ENCODE assay signal across 10 cellular contexts in the genomic region with DNA sequence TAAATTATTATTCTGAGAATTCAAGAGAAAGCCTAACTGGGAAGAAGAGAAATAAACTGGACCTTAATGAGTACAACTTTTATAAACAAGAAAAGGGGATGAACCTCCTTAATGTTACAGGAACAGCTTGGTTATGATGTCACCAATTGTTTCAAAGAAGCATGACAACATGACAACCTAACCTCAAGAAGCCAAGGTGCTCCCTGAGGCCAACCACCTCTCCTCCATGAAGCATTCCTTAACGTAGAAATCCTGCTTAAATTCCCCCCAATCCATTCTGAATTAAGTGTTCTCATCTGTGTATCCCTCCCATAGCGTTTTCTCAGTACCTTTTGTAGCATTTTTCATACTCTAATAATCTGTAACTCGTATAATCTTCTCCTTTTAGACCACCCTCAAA. TPM values are rescaled to one million over a fixed set of nuclear protein-coding genes. Genes with fewer than 3 reads are reported as not detected.
DNase-seq lines count a peak whose midpoint lies in the region; ATAC-seq and TF ChIP-seq lines count a peak whose summit lies in the region.
"Had no signal": no experiment of that assay in that cellular context is flagged by ENCODE, and none has a peak within 500 bp of the region (broad histone marks: within the 10 kb centered on the region; RNA-seq: fewer than 3 reads in every experiment).

No MANE protein-coding gene starts in this region.

- TF ChIP-seq CTCF in KMS-11 (conservative IDR thresholded peaks at IDR 0.05; ENCODE audit: low read depth, low read length): no peak

- peaks cover 47% of the 10 kb centered on the region for H3K4me1 Mint-ChIP-seq in activated naive CD8-positive, alpha-beta T cell treated with anti-CD3 and anti-CD28 coated beads for 36 hours
- H3K4me1 Mint-ChIP-seq in naive thymus-derived CD8-positive, alpha-beta T cell: peaks cover 34 to 56% (median 51%) of the 10 kb centered on the region in 4 donors

- peak; percentile 7 for DNase-seq in EL
- DNase-seq in activated naive CD8-positive, alpha-beta T cell treated with anti-CD3 and anti-CD28 coated beads for 36 hours: no peak
- no peak for DNase-seq in naive thymus-derived CD8-positive, alpha-beta T cell
- DNase-seq in HuH-7 (ENCODE audit: low spot score): no peak
- DNase-seq in ureter (ENCODE audit: low spot score): no peak
- DNase-seq in activated CD4-positive, CD25-positive, alpha-beta regulatory T cell treated with anti-CD3 and anti-CD28 coated beads, Interleukin-2, amount 50 U/mL, for 72 hours: no peak
- DNase-seq: brain microvascular endothelial cell, NCI-H1436 treated with DMSO at 0.1 percent for 48 hours had no signal

- no peaks in the 10 kb centered on the region for H3K27me3 Mint-ChIP-seq in activated naive CD8-positive, alpha-beta T cell treated with anti-CD3 and anti-CD28 coated beads for 36 hours
- no peaks in the 10 kb centered on the region for H3K27me3 Mint-ChIP-seq in naive thymus-derived CD8-positive, alpha-beta T cell

- H3K4me3 Mint-ChIP-seq in activated naive CD8-positive, alpha-beta T cell treated with anti-CD3 and anti-CD28 coated beads for 36 hours: peak overlapping the region; percentile 97
- H3K4me3 Mint-ChIP-seq in naive thymus-derived CD8-positive, alpha-beta T cell: peak overlapping the region; percentile 52 to 100 (median 98)

- no peak overlapping the region for H3K9ac ChIP-seq in KMS-11

- POLR2A ChIA-PET in naive thymus-derived CD8-positive, alpha-beta T cell (lab: Charles Lee): interaction anchor here (1.2 to 4.5 kb wide), 3 partner anchors 34 to 130 kb away, joined by 3 to 48 read pairs (median 4); no protein-coding TSS in a partner anchor

- H3K27ac ChIP-seq in KMS-11: no peak overlapping the region
- H3K27ac ChIP-seq: brain microvascular endothelial cell had no signal

- H3K4me2 ChIP-seq in KMS-11: peak overlapping the region; percentile 83

- no peaks in the 10 kb centered on the region for H3K27me3 ChIP-seq in KMS-11 (ENCODE audit: insufficient read depth, low read depth)
- H3K27me3 ChIP-seq: brain microvascular endothelial cell had no signal

- ATAC-seq in naive thymus-derived CD8-positive, alpha-beta T cell: no peak
- ATAC-seq in GM21390 (IDR thresholded peaks at IDR 0.05; ENCODE audit: unreplicated experiment): no peak

- H3K9me3 Mint-ChIP-seq in activated naive CD8-positive, alpha-beta T cell treated with anti-CD3 and anti-CD28 coated beads for 36 hours: no peaks in the 10 kb centered on the region
- H3K9me3 Mint-ChIP-seq in naive thymus-derived CD8-positive, alpha-beta T cell: no peaks in the 10 kb centered on the region

- no peak overlapping the region for H2AFZ ChIP-seq in KMS-11 (ENCODE audit: low read depth)

- H3K36me3 ChIP-seq in KMS-11 (ENCODE audit: insufficient read depth): no peaks in the 10 kb centered on the region

- H3K79me2 ChIP-seq in KMS-11 (ENCODE audit: insufficient read depth, low read depth): peaks cover 57% of the 10 kb centered on the region

- H4K20me1 ChIP-seq in KMS-11 (ENCODE audit: insufficient read depth): no peaks in the 10 kb centered on the region

- peak overlapping the region; percentile 99 for H3K27ac Mint-ChIP-seq in activated naive CD8-positive, alpha-beta T cell treated with anti-CD3 and anti-CD28 coated beads for 36 hours
- H3K27ac Mint-ChIP-seq in naive thymus-derived CD8-positive, alpha-beta T cell: peak overlapping the region; percentile 67 to 100 (median 98)

- H3K4me1 ChIP-seq in KMS-11 (ENCODE audit: low read depth, poor library complexity, severe bottlenecking): peaks cover 30% of the 10 kb centered on the region

- peaks cover 36% of the 10 kb centered on the region for H3K36me3 Mint-ChIP-seq in activated naive CD8-positive, alpha-beta T cell treated with anti-CD3 and anti-CD28 coated beads for 36 hours
- peaks cover 5 to 27% (median 13%) of the 10 kb centered on the region in 3 donors for H3K36me3 Mint-ChIP-seq in naive thymus-derived CD8-positive, alpha-beta T cell

- no peak overlapping the region for H3K4me3 ChIP-seq in KMS-11 (IDR thresholded peaks at IDR 0.05; ENCODE audit: insufficient read depth, low read depth, low read length)

RNA-seq across cellular contexts. Expression of a gene that starts 1.7 kb away (rescaled TPM):
- 100 to 1,000 TPM; 147 to 151 TPM for total RNA-seq in activated naive CD8-positive, alpha-beta T cell treated with anti-CD3 and anti-CD28 coated beads for 36 hours
- 10 to 100 TPM; 87.0 to 96.9 TPM for total RNA-seq in naive thymus-derived CD8-positive, alpha-beta T cell
- polyA plus RNA-seq in naive thymus-derived CD8-positive, alpha-beta T cell: 10 to 100 TPM; 71.1 to 78.2 (median 71.9) TPM
- total RNA-seq in ureter: 61.2 TPM
